ENCODE assay signal across 8 cellular contexts in genomic region chr15:42919794-42920280, GRCh38. TPM values are rescaled to one million over a fixed set of nuclear protein-coding genes. Genes with fewer than 3 reads are reported as not detected.
DNase-seq lines count a peak whose midpoint lies in the region; ATAC-seq and TF ChIP-seq lines count a peak whose summit lies in the region.

No MANE protein-coding gene starts in this region.

- intact Hi-C loops in Right ventricle myocardium superior (cut with DNase I) (loop anchor here (5.0 kb wide), 1 partner anchor 218 kb away; no protein-coding TSS in a partner anchor), cardiac septum (cut with DNase I) (loop anchor here (2.0 kb wide), 2 partner anchors 119 to 183 kb away; partner anchors contain the start of gene CDAN1)
- intact Hi-C loops in activated T-helper 2 cell treated with anti-CD3 and anti-CD28 coated beads, Interferon-gamma antibody, Interleukin-2, Interleukin-4, amounts not matched to agents 10 μg/mL and 5 μg/mL and 100 μg/mL, durations not matched to agents 14 hours and 24 hours and 36 hours (cut with micrococcal nuclease) = loop anchor here (10.0 kb wide), 1 partner anchor 115 kb away; no protein-coding TSS in a partner anchor

- H3K36me3 Mint-ChIP-seq in activated T-helper 2 cell treated with anti-CD3 and anti-CD28 coated beads, Interferon-gamma antibody, Interleukin-2, Interleukin-4, amounts not matched to agents 10 μg/mL and 5 μg/mL and 100 μg/mL, durations not matched to agents 14 hours and 24 hours and 36 hours (ENCODE audit: low read depth) = peaks cover 9% of the 10 kb centered on the region

- H3K4me3 Mint-ChIP-seq in activated T-helper 2 cell treated with anti-CD3 and anti-CD28 coated beads, Interferon-gamma antibody, Interleukin-2, Interleukin-4, amounts not matched to agents 10 μg/mL and 5 μg/mL and 100 μg/mL, durations not matched to agents 14 hours and 24 hours and 36 hours (ENCODE audit: low read depth) = peak overlapping the region; percentile 91

- peaks cover 37% of the 10 kb centered on the region for H3K4me1 Mint-ChIP-seq in activated T-helper 2 cell treated with anti-CD3 and anti-CD28 coated beads, Interferon-gamma antibody, Interleukin-2, Interleukin-4, amounts not matched to agents 10 μg/mL and 5 μg/mL and 100 μg/mL, durations not matched to agents 14 hours and 24 hours and 36 hours (ENCODE audit: low read depth)

- peak overlapping the region; percentile 85 for H3K27ac Mint-ChIP-seq in activated T-helper 2 cell treated with anti-CD3 and anti-CD28 coated beads, Interferon-gamma antibody, Interleukin-2, Interleukin-4, amounts not matched to agents 10 μg/mL and 5 μg/mL and 100 μg/mL, durations not matched to agents 14 hours and 24 hours and 36 hours

- H3K4me3 ChIP-seq in gastroesophageal sphincter = peak overlapping the region; percentile 92 to 98
- H3K4me3 ChIP-seq in neutrophil (ENCODE audit: low read depth in 1 of 2, low read length in 1 of 2) = peak overlapping the region; percentile 70 to 87

- DNase-seq in Right ventricle myocardium superior (peak; percentile 59), cardiac septum (ENCODE audit: low spot score) (no peak), NCI-H2227 treated with DMSO at 0.1 percent for 48 hours (lab: John Stamatoyannopoulos, UW) (peak; percentile 6)
- DNase-seq in activated T-helper 2 cell treated with anti-CD3 and anti-CD28 coated beads, Interferon-gamma antibody, Interleukin-2, Interleukin-4, amounts not matched to agents 10 μg/mL and 5 μg/mL and 100 μg/mL, durations not matched to agents 14 hours and 24 hours and 36 hours (ENCODE audit: low spot score) = no peak

- H3K9me3 ChIP-seq in gastroesophageal sphincter = no peaks in the 10 kb centered on the region
- H3K9me3 ChIP-seq in neutrophil = no peaks in the 10 kb centered on the region

- ATAC-seq in Right ventricle myocardium superior (ENCODE audit: poor library complexity) = peak; percentile 6
- no peak for ATAC-seq in gastroesophageal sphincter
- no peak for ATAC-seq in GM21367 (IDR thresholded peaks at IDR 0.05; ENCODE audit: unreplicated experiment)
- ATAC-seq in HG03520 (IDR thresholded peaks at IDR 0.05; ENCODE audit: unreplicated experiment) = no peak

- no peaks in the 10 kb centered on the region for H3K36me3 ChIP-seq in gastroesophageal sphincter
- no peaks in the 10 kb centered on the region for H3K36me3 ChIP-seq in neutrophil

- no peaks in the 10 kb centered on the region for H3K27me3 ChIP-seq in gastroesophageal sphincter
- H3K27me3 ChIP-seq in neutrophil = peaks cover 24% of the 10 kb centered on the region

- H3K4me1 ChIP-seq in gastroesophageal sphincter (peaks cover 0 to 40% (median 0%) of the 10 kb centered on the region in 3 donors), neutrophil (ENCODE audit: control insufficient read depth in 1 of 2, insufficient read depth in 1 of 2, low read depth in 1 of 2, low read length in 1 of 2) (peaks cover 18 to 24% of the 10 kb centered on the region in 2 experiments)

- TF ChIP-seq CTCF in gastroesophageal sphincter (IDR thresholded peaks at IDR 0.05) (no peak), neutrophil (IDR thresholded peaks at IDR 0.05) (no peak)

- H3K9me3 Mint-ChIP-seq in activated T-helper 2 cell treated with anti-CD3 and anti-CD28 coated beads, Interferon-gamma antibody, Interleukin-2, Interleukin-4, amounts not matched to agents 10 μg/mL and 5 μg/mL and 100 μg/mL, durations not matched to agents 14 hours and 24 hours and 36 hours = no peaks in the 10 kb centered on the region

- 0 to 4% methylated on average over 7 of the region's 20 CpGs for WGBS in gastroesophageal sphincter (ENCODE audit: low coverage in 1 of 2), 2 donors

- TF ChIP-seq POLR2A in gastroesophageal sphincter (IDR thresholded peaks at IDR 0.05) = no peak

- TF ChIP-seq EP300 in gastroesophageal sphincter (IDR thresholded peaks at IDR 0.05) = no peak

- H3K27ac ChIP-seq in gastroesophageal sphincter (peak overlapping the region; percentile 83 to 97 (median 90)), neutrophil (peak overlapping the region; percentile 63)

- H3K27me3 Mint-ChIP-seq in activated T-helper 2 cell treated with anti-CD3 and anti-CD28 coated beads, Interferon-gamma antibody, Interleukin-2, Interleukin-4, amounts not matched to agents 10 μg/mL and 5 μg/mL and 100 μg/mL, durations not matched to agents 14 hours and 24 hours and 36 hours (ENCODE audit: low read depth) = no peaks in the 10 kb centered on the region

RNA-seq across cellular contexts. Expression of gene TTBK2, which starts 0.7 kb away (rescaled TPM):
- total RNA-seq in Right ventricle myocardium superior = 22.4 TPM
- 28.0 TPM for total RNA-seq in cardiac septum
- total RNA-seq in activated T-helper 2 cell treated with anti-CD3 and anti-CD28 coated beads, Interferon-gamma antibody, Interleukin-2, Interleukin-4, amounts not matched to agents 10 μg/mL and 5 μg/mL and 100 μg/mL, durations not matched to agents 14 hours and 24 hours and 36 hours = 13.0 and 13.1 TPM in 2 replicates
- total RNA-seq in gastroesophageal sphincter = 10 to 100 TPM; 21.2 to 24.4 (median 23.2) TPM

Comparison
In these comparisons a context has a peak if more than half of its experiments do, and no peak if none do; other contexts are left out.
1. DNase-seq: peak in Right ventricle myocardium superior (single experiment) and NCI-H2227 treated with DMSO at 0.1 percent for 48 hours (single experiment); none in cardiac septum (single experiment) and activated T-helper 2 cell treated with anti-CD3 and anti-CD28 coated beads, Interferon-gamma antibody, Interleukin-2, Interleukin-4, amounts not matched to agents 10 μg/mL and 5 μg/mL and 100 μg/mL, durations not matched to agents 14 hours and 24 hours and 36 hours (single experiment).